Comparison of ENCODE assay signal across 28 cellular contexts in the genomic region with DNA sequence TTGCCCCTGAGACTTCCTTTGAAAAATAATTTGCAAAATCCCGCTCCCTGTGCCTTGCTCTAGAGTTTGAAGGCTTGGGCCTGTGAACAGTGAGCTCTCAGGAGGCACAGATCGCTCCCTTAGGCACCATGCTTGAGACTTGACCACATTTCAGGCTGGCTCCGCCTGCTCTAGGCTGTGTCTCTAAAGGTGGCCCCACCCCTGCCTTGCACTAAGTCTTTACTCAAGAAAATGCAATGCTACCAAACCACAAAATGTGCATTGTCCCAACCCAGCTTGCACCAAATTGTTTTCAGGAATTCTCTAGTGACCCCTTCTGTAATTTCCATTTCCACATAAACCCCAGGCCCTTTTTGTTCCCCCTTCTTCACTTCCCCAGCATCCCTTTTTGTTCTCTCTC.
"Had no signal": no experiment of that assay in that cellular context is flagged by ENCODE, and none has a peak within 500 bp of the region (broad histone marks: within the 10 kb centered on the region; RNA-seq: fewer than 3 reads in every experiment).

No MANE protein-coding gene starts in this region.

- H3K4me3 ChIP-seq: body of pancreas, gastrocnemius medialis, hepatocyte, left ventricle myocardium inferior, lung, stomach, thyroid gland, upper lobe of right lung had no signal

- H3K36me3 Mint-ChIP-seq: natural killer cell treated with Interleukin-12 subunit alpha and Interleukin-12 subunit beta and Interleukin-15 and Interleukin-18, amount 100 ng/mL, for 72 hours had no signal

- H3K27ac Mint-ChIP-seq: activated CD4-positive, alpha-beta memory T cell treated with anti-CD3 and anti-CD28 coated beads for 36 hours; activated CD4-positive, alpha-beta T cell treated with anti-CD3 and anti-CD28 coated beads, Interleukin-2, amount 10 ng/mL, durations not matched to agents 24 days and 14 days; activated naive CD4-positive, alpha-beta T cell treated with anti-CD3 and anti-CD28 coated beads, Interleukin-2, amount 50 U/mL, for 24 hours; activated T-cell treated with anti-CD3 and anti-CD28 coated beads, Interleukin-2, amount 50 U/mL, for 24 hours; natural killer cell treated with Interleukin-12 subunit alpha and Interleukin-12 subunit beta and Interleukin-15 and Interleukin-18, amount 100 ng/mL, for 72 hours; stimulated activated memory B cell treated with anti-CD40 and anti-IgM and Interleukin-4, amounts not matched to agents 10 μg/mL and 1 μg/mL and 100 μg/mL, for 72 hours; T-helper 17 cell had no signal

- H3K4me3 Mint-ChIP-seq: activated CD4-positive, alpha-beta memory T cell treated with anti-CD3 and anti-CD28 coated beads for 36 hours; activated CD4-positive, alpha-beta T cell treated with anti-CD3 and anti-CD28 coated beads, Interleukin-2, amount 10 ng/mL, durations not matched to agents 24 days and 14 days; activated naive CD4-positive, alpha-beta T cell treated with anti-CD3 and anti-CD28 coated beads, Interleukin-2, amount 50 U/mL, for 24 hours; activated T-cell treated with anti-CD3 and anti-CD28 coated beads, Interleukin-2, amount 50 U/mL, for 24 hours; natural killer cell treated with Interleukin-12 subunit alpha and Interleukin-12 subunit beta and Interleukin-15 and Interleukin-18, amount 100 ng/mL, for 72 hours; stimulated activated memory B cell treated with anti-CD40 and anti-IgM and Interleukin-4, amounts not matched to agents 10 μg/mL and 1 μg/mL and 100 μg/mL, for 72 hours; T-helper 17 cell had no signal

- H3K9me3 ChIP-seq: body of pancreas, gastrocnemius medialis, left ventricle myocardium inferior, stomach, thyroid gland, upper lobe of right lung had no signal

- H3K9me3 Mint-ChIP-seq: activated naive CD4-positive, alpha-beta T cell treated with anti-CD3 and anti-CD28 coated beads, Interleukin-2, amount 50 U/mL, for 24 hours; activated T-cell treated with anti-CD3 and anti-CD28 coated beads, Interleukin-2, amount 50 U/mL, for 24 hours; natural killer cell treated with Interleukin-12 subunit alpha and Interleukin-12 subunit beta and Interleukin-15 and Interleukin-18, amount 100 ng/mL, for 72 hours had no signal

- H3K4me1 ChIP-seq: body of pancreas, gastrocnemius medialis, left ventricle myocardium inferior, stomach, thyroid gland, upper lobe of right lung had no signal

- H3K4me1 Mint-ChIP-seq: activated CD4-positive, alpha-beta T cell treated with anti-CD3 and anti-CD28 coated beads, Interleukin-2, amount 10 ng/mL, durations not matched to agents 24 days and 14 days; T-helper 17 cell had no signal

- H3K27me3 Mint-ChIP-seq: activated CD4-positive, alpha-beta memory T cell treated with anti-CD3 and anti-CD28 coated beads for 36 hours; activated CD4-positive, alpha-beta T cell treated with anti-CD3 and anti-CD28 coated beads, Interleukin-2, amount 10 ng/mL, durations not matched to agents 24 days and 14 days; activated naive CD4-positive, alpha-beta T cell treated with anti-CD3 and anti-CD28 coated beads, Interleukin-2, amount 50 U/mL, for 24 hours; activated T-cell treated with anti-CD3 and anti-CD28 coated beads, Interleukin-2, amount 50 U/mL, for 24 hours; natural killer cell treated with Interleukin-12 subunit alpha and Interleukin-12 subunit beta and Interleukin-15 and Interleukin-18, amount 100 ng/mL, for 72 hours; stimulated activated memory B cell treated with anti-CD40 and anti-IgM and Interleukin-4, amounts not matched to agents 10 μg/mL and 1 μg/mL and 100 μg/mL, for 72 hours; T-helper 17 cell had no signal

- H3K27me3 ChIP-seq: body of pancreas, gastrocnemius medialis, hepatocyte, stomach, thyroid gland, upper lobe of right lung had no signal

- ATAC-seq: body of pancreas; gastrocnemius medialis; natural killer cell treated with Interleukin-12 subunit alpha and Interleukin-12 subunit beta and Interleukin-15 and Interleukin-18, amount 100 ng/mL, for 72 hours; sciatic nerve; stimulated activated memory B cell treated with anti-CD40 and anti-IgM and Interleukin-4, amounts not matched to agents 10 μg/mL and 1 μg/mL and 100 μg/mL, for 72 hours; T-helper 17 cell; upper lobe of right lung had no signal

- H3K36me3 ChIP-seq: gastrocnemius medialis, left ventricle myocardium inferior, thyroid gland, upper lobe of right lung had no signal

- DNase-seq: activated CD4-positive, alpha-beta memory T cell treated with anti-CD3 and anti-CD28 coated beads for 36 hours; activated CD4-positive, alpha-beta T cell treated with anti-CD3 and anti-CD28 coated beads, Interleukin-2, amount 10 ng/mL, durations not matched to agents 24 days and 14 days; activated CD4-positive, CD25-positive, alpha-beta regulatory T cell treated with anti-CD3 and anti-CD28 coated beads, Interleukin-2, amount 50 U/mL, for 72 hours; activated CD8-positive, alpha-beta memory T cell treated with anti-CD3 and anti-CD28 coated beads, Interleukin-2, amount 50 U/mL, for 48 hours; activated gamma-delta T cell treated with Interleukin-2 at 50 U/mL for 16 hours; activated T-cell treated with anti-CD3 and anti-CD28 coated beads, Interleukin-2, amount 50 U/mL, for 24 hours; anterior cingulate cortex; body of pancreas; dermis blood vessel endothelial cell; effector CD4-positive, alpha-beta T cell; gastrocnemius medialis; islet precursor cell; left ventricle myocardium inferior; mesendoderm; small intestine; stimulated activated CD4-positive, alpha-beta T cell treated with anti-CD3 and anti-CD28 coated beads, Interleukin-4, amount 100 ng/mL, for 4 hours; stimulated activated CD8-positive, alpha-beta memory T cell treated with anti-CD3 and anti-CD28 coated beads, Interleukin-4, amount 100 ng/mL, for 48 hours; stomach; T-helper 17 cell; T1000; thyroid gland; upper lobe of right lung had no signal
